32 cellular contexts compared by ENCODE assay signal in genomic region chr3:8638994-8639393, GRCh38. TPM values are rescaled to one million over a fixed set of nuclear protein-coding genes. Genes with fewer than 3 reads are reported as not detected.
A peak's percentile ranks its signal among the peaks of the same experiment; 100 is the strongest.
DNase-seq lines count a peak whose midpoint lies in the region; ATAC-seq lines count a peak whose summit lies in the region.
"Had no signal": no experiment of that assay in that cellular context is flagged by ENCODE, and none has a peak within 500 bp of the region (broad histone marks: within the 10 kb centered on the region; RNA-seq: fewer than 3 reads in every experiment).

No MANE protein-coding gene starts in this region.

- DNase-seq in NCI-H69 (lab: John Stamatoyannopoulos, UW) (peak; percentile 20), iPS-NIHi11 (ENCODE audit: low spot score) (peak; percentile 22), sciatic nerve (ENCODE audit: low spot score) (no peak)
- no peak for DNase-seq in activated T-cell treated with anti-CD3 and anti-CD28 coated beads, Interleukin-2, amount 50 U/mL, for 24 hours
- DNase-seq: ACHN; activated CD4-positive, alpha-beta T cell treated with anti-CD3 and anti-CD28 coated beads for 36 hours; activated effector memory CD4-positive, alpha-beta T cell treated with anti-CD3 and anti-CD28 coated beads, Interleukin-2, amount 50 U/mL, for 16 hours; activated T-cell treated with anti-CD3 and anti-CD28 coated beads for 4 hours; body of pancreas; COR-L47; DMS53; effector CD4-positive, alpha-beta T cell; erythroblast; H9; head of caudate nucleus; kidney glomerular epithelial cell; MG63; NCI-H1417; NCI-H2107; stimulated activated CD4-positive, alpha-beta T cell treated with anti-CD3 and anti-CD28 coated beads, Interleukin-2, amount 100 ng/mL, for 48 hours; T-helper 2 cell; transverse colon had no signal

- H3K4me1 ChIP-seq in ectodermal cell (ENCODE audit: control insufficient read depth, insufficient read depth, low read length) = peaks cover 29% of the 10 kb centered on the region
- H3K4me1 ChIP-seq: body of pancreas, transverse colon had no signal

- intact Hi-C loops in sciatic nerve (cut with DNase I) = no loop called here

- no peaks in the 10 kb centered on the region for H3K4me1 Mint-ChIP-seq in activated T-cell treated with anti-CD3 and anti-CD28 coated beads, Interleukin-2, amount 50 U/mL, for 24 hours (ENCODE audit: low read depth)
- H3K4me1 Mint-ChIP-seq: activated CD4-positive, alpha-beta T cell treated with anti-CD3 and anti-CD28 coated beads for 36 hours had no signal

- H3K27ac ChIP-seq in ectodermal cell (ENCODE audit: insufficient read depth, low read depth, low read length, poor library complexity, severe bottlenecking) = peak overlapping the region; percentile 78
- H3K27ac ChIP-seq: body of pancreas, RWPE1, transverse colon had no signal

- no peak overlapping the region for H3K4me3 Mint-ChIP-seq in activated T-cell treated with anti-CD3 and anti-CD28 coated beads, Interleukin-2, amount 50 U/mL, for 24 hours
- H3K4me3 Mint-ChIP-seq: activated CD4-positive, alpha-beta T cell treated with anti-CD3 and anti-CD28 coated beads for 36 hours; H9 had no signal

- no peak overlapping the region for H3K27ac Mint-ChIP-seq in activated T-cell treated with anti-CD3 and anti-CD28 coated beads, Interleukin-2, amount 50 U/mL, for 24 hours
- H3K27ac Mint-ChIP-seq: activated CD4-positive, alpha-beta T cell treated with anti-CD3 and anti-CD28 coated beads for 36 hours; H9 had no signal

- no peaks in the 10 kb centered on the region for H3K27me3 ChIP-seq in ectodermal cell (ENCODE audit: control insufficient read depth, insufficient read depth, low read length, poor library complexity, severe bottlenecking)
- H3K27me3 ChIP-seq: body of pancreas, MG63, transverse colon had no signal

- peaks cover 2% of the 10 kb centered on the region for H3K27me3 Mint-ChIP-seq in activated T-cell treated with anti-CD3 and anti-CD28 coated beads, Interleukin-2, amount 50 U/mL, for 24 hours

- ATAC-seq in sciatic nerve (peak; percentile 53), HG03280 (IDR thresholded peaks at IDR 0.05; ENCODE audit: unreplicated experiment) (no peak), GM19467 (IDR thresholded peaks at IDR 0.05; ENCODE audit: unreplicated experiment) (no peak), GM19397 (IDR thresholded peaks at IDR 0.05; ENCODE audit: unreplicated experiment) (no peak)
- ATAC-seq: activated CD4-positive, alpha-beta T cell treated with anti-CD3 and anti-CD28 coated beads for 36 hours; body of pancreas; K562; SK-N-SH treated with all-trans-retinoic acid at 6 μM for 48 hours had no signal

- H3K36me3 ChIP-seq in ectodermal cell (ENCODE audit: control insufficient read depth, insufficient read depth, low read length) = no peaks in the 10 kb centered on the region
- H3K36me3 ChIP-seq: MG63, transverse colon had no signal

- no peaks in the 10 kb centered on the region for H3K9me3 ChIP-seq in ectodermal cell (ENCODE audit: control insufficient read depth, low read length)
- H3K9me3 ChIP-seq: body of pancreas, MG63, transverse colon had no signal

- 84 to 92% methylated on average over 11 of the region's 11 CpGs for WGBS in ectodermal cell, 2 experiments

- no peaks in the 10 kb centered on the region for H3K36me3 Mint-ChIP-seq in activated T-cell treated with anti-CD3 and anti-CD28 coated beads, Interleukin-2, amount 50 U/mL, for 24 hours (ENCODE audit: low read depth)

- H3K4me3 ChIP-seq in ectodermal cell (ENCODE audit: insufficient read depth, low read depth, low read length) = no peak overlapping the region
- H3K4me3 ChIP-seq: body of pancreas, K562, MG63, transverse colon had no signal

- no peaks in the 10 kb centered on the region for H3K9me3 Mint-ChIP-seq in activated T-cell treated with anti-CD3 and anti-CD28 coated beads, Interleukin-2, amount 50 U/mL, for 24 hours

RNA-seq across cellular contexts. Expression of gene SSUH2, which starts 5.6 kb away (rescaled TPM):
- polyA plus RNA-seq in ectodermal cell (2013, experiment 1 of 4) = 3.5 TPM
- polyA plus RNA-seq in ectodermal cell (2013, experiment 2 of 4) = 1.4 TPM
- polyA plus RNA-seq in ectodermal cell (2013, experiment 3 of 4) = 4.1 TPM
- 2.8 TPM for polyA plus RNA-seq in ectodermal cell (2013, experiment 4 of 4)
- 0.53 TPM for total RNA-seq in sciatic nerve
- total RNA-seq: fibroblast of villous mesenchyme, G401, K562, osteoblast had no signal

Comparison
In these comparisons a context has a peak if more than half of its experiments do, and no peak if none do; other contexts are left out.
1. DNase-seq: peak in NCI-H69 (single experiment) and iPS-NIHi11 (single experiment); none in sciatic nerve (single experiment) and activated T-cell treated with anti-CD3 and anti-CD28 coated beads, Interleukin-2, amount 50 U/mL, for 24 hours (single experiment).